ENCODE assay signal across 35 cellular contexts in genomic region chr1:102952400-102952799, GRCh38.
"Had no signal": no experiment of that assay in that cellular context is flagged by ENCODE, and none has a peak within 500 bp of the region (broad histone marks: within the 10 kb centered on the region; RNA-seq: fewer than 3 reads in every experiment).

No MANE protein-coding gene starts in this region.

- H3K4me3 ChIP-seq: MG63 had no signal

- H3K36me3 ChIP-seq: MG63 had no signal

- H3K9me3 ChIP-seq: MG63 had no signal

- DNase-seq: Karpas-422, Kasumi-1, MG63, MM.1S, MV-4-11, NCI-H1048, NCI-H1092, NCI-H1092 treated with DMSO at 0.1 percent for 48 hours, NCI-H1105, NCI-H1105 treated with DMSO at 0.1 percent for 48 hours, NCI-H1417, NCI-H1417 treated with DMSO at 0.1 percent for 48 hours, NCI-H1436, NCI-H1436 treated with DMSO at 0.1 percent for 48 hours, NCI-H146, NCI-H1694, NCI-H1694 treated with DMSO at 0.1 percent for 48 hours, NCI-H187, NCI-H187 treated with DMSO at 0.1 percent for 48 hours, NCI-H1930, NCI-H2029, NCI-H2029 treated with DMSO at 0.1 percent for 48 hours, NCI-H2081, NCI-H2081 treated with DMSO at 0.1 percent for 48 hours, NCI-H2107, NCI-H2171, NCI-H2171 treated with DMSO at 0.1 percent for 48 hours, NCI-H2227 treated with DMSO at 0.1 percent for 48 hours, NCI-H226, NCI-H345, NCI-H446, NCI-H446 treated with DMSO at 0.1 percent for 48 hours, NCI-H510A, NCI-H510A treated with DMSO at 0.1 percent for 48 hours, NCI-H524 had no signal

- H3K27me3 ChIP-seq: MG63 had no signal
